30 cellular contexts compared by ENCODE assay signal in the genomic region with DNA sequence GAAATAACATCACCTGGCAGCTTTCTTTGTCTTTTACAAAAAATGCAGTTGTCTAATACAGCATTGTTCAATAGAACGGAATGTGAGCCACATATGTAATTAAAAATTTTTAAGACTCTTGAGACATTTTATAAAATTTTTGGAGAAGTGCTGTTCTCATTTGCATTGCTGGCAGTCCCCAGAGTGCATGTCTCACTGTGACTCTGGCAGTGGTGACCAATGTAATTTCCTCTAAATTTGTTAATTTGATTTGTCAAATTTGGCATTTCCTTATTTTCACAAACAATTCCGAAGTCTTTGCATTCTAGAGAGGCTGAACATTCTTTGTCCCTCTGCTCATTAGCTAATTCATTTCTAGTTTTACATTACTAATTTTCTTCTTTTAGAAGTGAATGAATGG.
DNase-seq lines count a peak whose midpoint lies in the region; ATAC-seq, FAIRE-seq and TF ChIP-seq lines count a peak whose summit lies in the region.
"Had no signal": no experiment of that assay in that cellular context is flagged by ENCODE, and none has a peak within 500 bp of the region (broad histone marks: within the 10 kb centered on the region; RNA-seq: fewer than 3 reads in every experiment).

No MANE protein-coding gene starts in this region.

- no peak overlapping the region for H3K14ac ChIP-seq in IMR-90 (replicated peaks; ENCODE audit: low read depth, low read length)

- WGBS in IMR-90 (ENCODE audit: extremely low coverage in 2 of 2, insufficient read length in 1 of 2), 2 experiments = no CpG with 5 or more reads among the region's 2 CpGs

- H3K27ac Mint-ChIP-seq in dendritic cell treated with granulocyte-macrophage colony-stimulating factor and Interleukin-4, amounts not matched to agents 40 ng/mL and 50 ng/mL, for 4 days = peak overlapping the region; percentile 12
- peak overlapping the region; percentile 6 for H3K27ac Mint-ChIP-seq in stimulated activated memory B cell treated with anti-CD40 and anti-IgM and Interleukin-4, amounts not matched to agents 10 μg/mL and 1 μg/mL and 100 μg/mL, for 72 hours
- H3K27ac Mint-ChIP-seq: activated naive CD8-positive, alpha-beta T cell; nephron progenitor cell had no signal

- no peak for FAIRE-seq in H54 (lab: Jason Lieb, UNC)
- FAIRE-seq: bronchial epithelial cell had no signal

- no peak overlapping the region for H3K4me3 Mint-ChIP-seq in dendritic cell treated with granulocyte-macrophage colony-stimulating factor and Interleukin-4, amounts not matched to agents 40 ng/mL and 50 ng/mL, for 4 days
- no peak overlapping the region for H3K4me3 Mint-ChIP-seq in stimulated activated memory B cell treated with anti-CD40 and anti-IgM and Interleukin-4, amounts not matched to agents 10 μg/mL and 1 μg/mL and 100 μg/mL, for 72 hours
- H3K4me3 Mint-ChIP-seq: activated naive CD8-positive, alpha-beta T cell had no signal

- no peak overlapping the region for H2AK9ac ChIP-seq in IMR-90 (replicated peaks; ENCODE audit: low read depth, low read length, poor library complexity)

- H3K36me3 Mint-ChIP-seq in dendritic cell treated with granulocyte-macrophage colony-stimulating factor and Interleukin-4, amounts not matched to agents 40 ng/mL and 50 ng/mL, for 4 days (ENCODE audit: low read depth) = no peaks in the 10 kb centered on the region
- no peaks in the 10 kb centered on the region for H3K36me3 Mint-ChIP-seq in stimulated activated memory B cell treated with anti-CD40 and anti-IgM and Interleukin-4, amounts not matched to agents 10 μg/mL and 1 μg/mL and 100 μg/mL, for 72 hours
- H3K36me3 Mint-ChIP-seq: activated naive CD8-positive, alpha-beta T cell had no signal

- H3K18ac ChIP-seq in IMR-90 (ENCODE audit: low read depth, low read length) = no peak overlapping the region

- no peak overlapping the region for H3K4ac ChIP-seq in IMR-90 (ENCODE audit: low read depth, low read length)

- H3K27me3 ChIP-seq in IMR-90 (ENCODE audit: control insufficient read depth, insufficient read depth, low read length) = no peaks in the 10 kb centered on the region
- H3K27me3 ChIP-seq: suprapubic skin had no signal

- H2BK15ac ChIP-seq in IMR-90 (ENCODE audit: low read depth, low read length) = no peak overlapping the region

- no peak for TF ChIP-seq POLR2A in IMR-90 (IDR thresholded peaks at IDR 0.05; ENCODE audit: low read depth, low read length)
- TF ChIP-seq POLR2A in H54 (IDR thresholded peaks at IDR 0.05; ENCODE audit: low read depth, low read length) = no peak

- peaks cover 7% of the 10 kb centered on the region; the same call in 1 of the 2 replicates for H3K9me1 ChIP-seq in IMR-90 (ENCODE audit: insufficient read depth, low read length)

- no peak overlapping the region for H2AK5ac ChIP-seq in IMR-90 (ENCODE audit: low read depth, low read length)

- H3K9me3 Mint-ChIP-seq in dendritic cell treated with granulocyte-macrophage colony-stimulating factor and Interleukin-4, amounts not matched to agents 40 ng/mL and 50 ng/mL, for 4 days = no peaks in the 10 kb centered on the region
- H3K9me3 Mint-ChIP-seq in stimulated activated memory B cell treated with anti-CD40 and anti-IgM and Interleukin-4, amounts not matched to agents 10 μg/mL and 1 μg/mL and 100 μg/mL, for 72 hours = no peaks in the 10 kb centered on the region

- no peak overlapping the region for H3K23ac ChIP-seq in IMR-90 (ENCODE audit: low read depth, low read length)

- H3K4me3 ChIP-seq in IMR-90 (ENCODE audit: insufficient read depth, low read depth, low read length) = no peak overlapping the region
- H3K4me3 ChIP-seq: suprapubic skin had no signal

- no peak for TF ChIP-seq RAD21 in IMR-90 (IDR thresholded peaks at IDR 0.05; ENCODE audit: low read length)

- no peak for TF ChIP-seq CTCF in IMR-90 (conservative IDR thresholded peaks at IDR 0.05; ENCODE audit: low read depth, low read length)

- no peak overlapping the region for H2BK120ac ChIP-seq in IMR-90 (ENCODE audit: low read depth, low read length)

- H3K4me1 Mint-ChIP-seq in dendritic cell treated with granulocyte-macrophage colony-stimulating factor and Interleukin-4, amounts not matched to agents 40 ng/mL and 50 ng/mL, for 4 days (ENCODE audit: low read depth) = peaks cover 31% of the 10 kb centered on the region
- H3K4me1 Mint-ChIP-seq in stimulated activated memory B cell treated with anti-CD40 and anti-IgM and Interleukin-4, amounts not matched to agents 10 μg/mL and 1 μg/mL and 100 μg/mL, for 72 hours = peaks cover 33% of the 10 kb centered on the region

- H3K4me2 ChIP-seq in IMR-90 (ENCODE audit: low read depth, low read length) = no peak overlapping the region

- POLR2A ChIA-PET in IMR-90 (lab: Charles Lee; ENCODE audit: unreplicated experiment) = interaction anchor here (0.5 kb wide), 1 partner anchor 204 kb away, joined by 3 read pairs; no protein-coding TSS in a partner anchor

- no peak overlapping the region for H3K56ac ChIP-seq in IMR-90 (ENCODE audit: extremely low read depth, insufficient read depth, low read length)

- CTCF ChIA-PET in IMR-90 (lab: Yijun Ruan, JAX) = interaction anchor here (0.9 kb wide), 1 partner anchor 35 kb away, joined by 3 read pairs; no protein-coding TSS in a partner anchor

- H4K8ac ChIP-seq in IMR-90 (ENCODE audit: low read depth in 2 of 2, low read length in 2 of 2) = 0 out of 4 replicates have a peak overlapping the region, but pooled peaks of 1 of the 2 experiments have one; percentile 27

- DNase-seq in NOMO-1 treated with DMSO at 0.1 percent for 48 hours (lab: John Stamatoyannopoulos, UW; ENCODE audit: unreplicated experiment) = peak; percentile 40
- DNase-seq in NOMO-1 treated with dmso at 0.1 percent for 144 hours (lab: John Stamatoyannopoulos, UW; ENCODE audit: unreplicated experiment) = no peak
- DNase-seq in IMR-90 = no peak
- DNase-seq in H54 (ENCODE audit: insufficient read length, low spot score) = no peak
- no peak for DNase-seq in RPMI8226
- DNase-seq in SKM-1 (lab: John Stamatoyannopoulos, UW; ENCODE audit: unreplicated experiment) = no peak
- DNase-seq: activated CD4-positive, alpha-beta T cell treated with anti-CD3 and anti-CD28 coated beads for 48 hours; activated effector memory CD4-positive, alpha-beta T cell treated with Interleukin-2 at 50 U/mL for 16 hours; aorta; DMS153; KG1; left colon; mammary epithelial cell; MM.1S; NCI-H1930; NCI-H2171 treated with DMSO at 0.1 percent for 48 hours; NCI-H524; nephron progenitor cell; SHP77; stimulated activated naive CD4-positive, alpha-beta T cell treated with Interleukin-2 at 50 U/mL for 16 hours; SW 1271; T1000; WERI-Rb-1 had no signal

- no peak overlapping the region for H3K9ac ChIP-seq in IMR-90 (ENCODE audit: low read depth, low read length)

- intact Hi-C loops in IMR-90 (cut with micrococcal nuclease) = no loop called here
- intact Hi-C loops in dendritic cell treated with granulocyte-macrophage colony-stimulating factor and Interleukin-4, amounts not matched to agents 40 ng/mL and 50 ng/mL, for 4 days (cut with micrococcal nuclease) = no loop called here

- no peak overlapping the region for H2BK20ac ChIP-seq in IMR-90 (ENCODE audit: low read depth, low read length)

- ATAC-seq in IMR-90 (ENCODE audit: low read depth) = peak; percentile 10
- peak; percentile 58 for ATAC-seq in stimulated activated memory B cell treated with anti-CD40 and anti-IgM and Interleukin-4, amounts not matched to agents 10 μg/mL and 1 μg/mL and 100 μg/mL, for 72 hours
- ATAC-seq: left colon, Panc1 had no signal

- no peaks in the 10 kb centered on the region for H3K36me3 ChIP-seq in IMR-90 (ENCODE audit: control insufficient read depth, insufficient read depth, low read length)
- H3K36me3 ChIP-seq: suprapubic skin, WERI-Rb-1 had no signal

- peaks cover 0 to 4% of the 10 kb centered on the region in 2 experiments; a peak in 1 of 4 replicates for H3K79me1 ChIP-seq in IMR-90 (ENCODE audit: low read depth in 1 of 2, low read length in 2 of 2)

- peaks cover 9% of the 10 kb centered on the region for H3K4me1 ChIP-seq in IMR-90 (ENCODE audit: control insufficient read depth, insufficient read depth, low read length)

- H2BK5ac ChIP-seq in IMR-90 (ENCODE audit: low read depth, low read length, poor library complexity, severe bottlenecking) = no peak overlapping the region

- H2AFZ ChIP-seq in IMR-90 (replicated peaks; ENCODE audit: low read length, poor library complexity) = no peak overlapping the region

- no peaks in the 10 kb centered on the region for H4K20me1 ChIP-seq in IMR-90 (ENCODE audit: insufficient read depth, low read length)

- no TSS peak for BruUV-seq in IMR-90 (replicated peaks; lab: Mats Ljungman, UMichigan)

- dilution Hi-C loops in IMR-90 (cut with HindIII; ENCODE audit: low sequenced_read_pairs, unreplicated experiment) = no loop called here

- peaks cover 17% of the 10 kb centered on the region for H3K27me3 Mint-ChIP-seq in dendritic cell treated with granulocyte-macrophage colony-stimulating factor and Interleukin-4, amounts not matched to agents 40 ng/mL and 50 ng/mL, for 4 days
- peaks cover 11% of the 10 kb centered on the region for H3K27me3 Mint-ChIP-seq in stimulated activated memory B cell treated with anti-CD40 and anti-IgM and Interleukin-4, amounts not matched to agents 10 μg/mL and 1 μg/mL and 100 μg/mL, for 72 hours

- H4K91ac ChIP-seq in IMR-90 (ENCODE audit: insufficient read depth, low read depth, low read length) = no peak overlapping the region

- H4K5ac ChIP-seq in IMR-90 (ENCODE audit: low read depth, low read length) = no peak overlapping the region

- in situ Hi-C loops in IMR-90 (cut with MboI; ENCODE audit: low sequenced_read_pairs) = no loop called here

- no peaks in the 10 kb centered on the region for H3K9me3 ChIP-seq in IMR-90 (ENCODE audit: control insufficient read depth, insufficient read depth, low read length)
- H3K9me3 ChIP-seq: suprapubic skin had no signal

- no peak overlapping the region for H3K27ac ChIP-seq in IMR-90 (ENCODE audit: insufficient read depth, low read length)
- H3K27ac ChIP-seq: 22Rv1, suprapubic skin, WERI-Rb-1 had no signal

TF ChIP-seq in IMR-90, 13 proteins besides CTCF, POLR2A, EP300 and RAD21 (continues in another document):
- TF ChIP-seq FOS (IDR thresholded peaks at IDR 0.05; ENCODE audit: low read depth, low read length) = no peak
- no peak for TF ChIP-seq CHD1 (IDR thresholded peaks at IDR 0.05; ENCODE audit: low read depth, low read length)
- TF ChIP-seq MXI1 (IDR thresholded peaks at IDR 0.05; ENCODE audit: borderline replicate concordance, low read depth, low read length) = no peak
- TF ChIP-seq NFE2L2 (IDR thresholded peaks at IDR 0.05; ENCODE audit: low read depth, low read length) = no peak
- TF ChIP-seq CEBPB (IDR thresholded peaks at IDR 0.05; ENCODE audit: low read depth, low read length) = no peak
- no peak for TF ChIP-seq RCOR1 (IDR thresholded peaks at IDR 0.05; ENCODE audit: insufficient replicate concordance, low read length)
- TF ChIP-seq MAFK (IDR thresholded peaks at IDR 0.05; ENCODE audit: low read depth, low read length) = no peak
